Comparison of ENCODE assay signal across 10 cellular contexts in the genomic region with DNA sequence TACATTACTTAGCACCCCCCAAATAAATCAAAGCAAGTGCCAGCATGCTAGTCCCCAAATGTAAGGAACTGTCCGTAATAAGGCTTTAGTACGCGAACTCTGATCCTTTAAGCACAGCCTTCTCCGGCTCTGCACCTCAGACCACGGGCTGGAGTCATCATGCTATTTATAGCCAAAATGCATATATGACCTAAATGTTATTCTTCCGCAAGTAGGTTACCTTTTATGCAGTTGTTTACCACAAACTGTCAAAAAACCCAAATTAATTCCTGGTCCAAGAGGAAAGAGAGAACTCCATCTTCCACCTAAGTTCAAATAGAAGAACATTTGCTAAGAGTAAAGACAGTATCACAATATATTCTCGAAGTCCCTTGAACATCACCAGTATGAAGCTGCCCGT. TPM values are rescaled to one million over a fixed set of nuclear protein-coding genes. Genes with fewer than 3 reads are reported as not detected.
A peak's percentile ranks its signal among the peaks of the same experiment; 100 is the strongest.
DNase-seq lines count a peak whose midpoint lies in the region; ATAC-seq and TF ChIP-seq lines count a peak whose summit lies in the region.
"Had no signal": no experiment of that assay in that cellular context is flagged by ENCODE, and none has a peak within 500 bp of the region (broad histone marks: within the 10 kb centered on the region; RNA-seq: fewer than 3 reads in every experiment).

No MANE protein-coding gene starts in this region.

- H3K27me3 ChIP-seq in esophagus muscularis mucosa: no peaks in the 10 kb centered on the region
- no peaks in the 10 kb centered on the region for H3K27me3 ChIP-seq in psoas muscle (ENCODE audit: insufficient read depth in 3 of 3, low read length in 2 of 3)
- H3K27me3 ChIP-seq: suprapubic skin had no signal

- H3K4me1 ChIP-seq in esophagus muscularis mucosa: peaks cover 36 to 93% (median 85%) of the 10 kb centered on the region in 4 donors
- H3K4me1 ChIP-seq in psoas muscle: peaks cover 67% of the 10 kb centered on the region

- H3K36me3 ChIP-seq in esophagus muscularis mucosa (no peaks in the 10 kb centered on the region), psoas muscle (ENCODE audit: insufficient read depth in 1 of 2, low read depth in 1 of 2) (no peaks in the 10 kb centered on the region)
- H3K36me3 ChIP-seq: suprapubic skin had no signal

- WGBS in esophagus muscularis mucosa: 39% methylated on average over 8 of the region's 8 CpGs
- 23 to 34% (median 28%) methylated on average over 8 of the region's 8 CpGs for WGBS in psoas muscle, 3 donors

- intact Hi-C loops in esophagus muscularis mucosa (cut with DNase I): loop anchor here (5.0 kb wide), 1 partner anchor 35 kb away; no protein-coding TSS in a partner anchor
- intact Hi-C loops in psoas muscle (cut with DNase I): no loop called here

- TF ChIP-seq EP300 in esophagus muscularis mucosa (IDR thresholded peaks at IDR 0.05): no peak

- POLR2A ChIA-PET in GM10248 (lab: Yijun Ruan, JAX): no interaction called here

- H3K4me3 ChIP-seq in HFF-Myc (replicated peaks; ENCODE audit: low read depth, low read length) (peak overlapping the region; percentile 43), esophagus muscularis mucosa (peak overlapping the region in 3 of 4 donors; percentile 58 to 70 (median 63)), psoas muscle (peak overlapping the region; percentile 73)

- ATAC-seq in psoas muscle: peak; percentile 61 to 78 (median 70)

- TF ChIP-seq POLR2A in esophagus muscularis mucosa (IDR thresholded peaks at IDR 0.05; ENCODE audit: low read depth): no peak

- H3K9me3 ChIP-seq in esophagus muscularis mucosa (no peaks in the 10 kb centered on the region), psoas muscle (no peaks in the 10 kb centered on the region)
- H3K9me3 ChIP-seq: suprapubic skin had no signal

- CTCF ChIA-PET in GM10248 (lab: Yijun Ruan, JAX): no interaction called here

- H3K27ac ChIP-seq in esophagus muscularis mucosa (replicated peaks in 1 of 4) (peak overlapping the region; percentile 82 to 90 (median 86)), psoas muscle (peak overlapping the region; percentile 93)

- DNase-seq in HFF-Myc (ENCODE audit: extremely low read depth, low read depth) (no peak), NOMO-1 treated with DMSO at 0.1 percent for 48 hours (lab: John Stamatoyannopoulos, UW; ENCODE audit: unreplicated experiment) (peak; percentile 35), esophagus muscularis mucosa (ENCODE audit: extremely low spot score) (no peak), psoas muscle (no peak), GM10248 (ENCODE audit: extremely low spot score) (no peak), medulla oblongata (ENCODE audit: extremely low spot score) (no peak), C1 segment of cervical spinal cord (lab: John Stamatoyannopoulos, UW) (no peak)
- DNase-seq: KG1, Right ventricle myocardium superior had no signal

- TF ChIP-seq CTCF in HFF-Myc (IDR thresholded peaks at IDR 0.05; ENCODE audit: low read depth, low read length, missing control alignments): no peak
- no peak for TF ChIP-seq CTCF in esophagus muscularis mucosa (IDR thresholded peaks at IDR 0.05)
- no peak for TF ChIP-seq CTCF in psoas muscle (IDR thresholded peaks at IDR 0.05)
- TF ChIP-seq CTCF in GM10248 (IDR thresholded peaks at IDR 0.05; ENCODE audit: control extremely low read depth, extremely low read depth, low read depth, missing control alignments): no peak

RNA-seq across cellular contexts. Expression of gene ZNF516, which starts 42.7 kb away (rescaled TPM):
- 10 to 100 TPM; 28.5 to 44.9 (median 35.8) TPM for total RNA-seq in esophagus muscularis mucosa
- 10 to 100 TPM in 3 of 4 donors, 1 to 10 TPM in 1; 9.6 to 20.6 (median 17.2) TPM for total RNA-seq in psoas muscle
- polyA plus RNA-seq in psoas muscle: 1 to 10 TPM; 2.4 to 8.1 (median 2.7) TPM
